ENCODE assay signal across 8 cellular contexts in the genomic region with DNA sequence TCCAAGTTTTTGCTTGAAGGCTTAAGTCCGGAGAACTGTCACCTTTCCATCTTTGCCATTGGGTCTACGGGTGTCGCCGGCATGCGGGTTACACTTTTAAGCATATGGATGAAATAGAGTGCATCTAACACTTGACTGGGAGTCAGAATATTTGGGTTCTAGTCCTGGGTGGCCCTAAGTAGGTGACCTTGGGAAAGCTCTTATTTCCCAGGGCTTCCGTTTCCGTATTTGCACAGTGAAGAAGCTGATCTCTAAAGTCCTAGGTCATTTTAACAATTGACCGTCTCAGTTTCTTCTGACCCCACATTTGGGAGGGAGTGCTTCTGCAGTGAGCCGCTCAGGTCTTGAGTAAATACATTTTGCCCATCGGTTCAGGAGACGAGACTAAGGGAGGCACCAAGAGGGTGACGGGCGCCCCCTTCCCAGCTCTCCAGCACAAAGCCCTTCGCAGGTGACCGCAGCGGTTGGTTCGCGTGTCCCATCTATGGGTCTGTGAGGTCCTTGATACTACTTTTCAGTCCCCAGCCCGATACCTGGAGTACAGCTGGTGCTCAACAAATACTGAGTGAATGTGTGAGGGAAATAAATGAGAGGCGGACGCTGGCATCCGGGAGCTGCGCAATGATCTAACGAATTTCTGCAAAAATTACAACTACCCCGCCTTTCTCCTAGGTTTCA. TPM values are rescaled to one million over a fixed set of nuclear protein-coding genes. Genes with fewer than 3 reads are reported as not detected.
A peak's percentile ranks its signal among the peaks of the same experiment; 100 is the strongest.
DNase-seq lines count a peak whose midpoint lies in the region; ATAC-seq and TF ChIP-seq lines count a peak whose summit lies in the region.

No MANE protein-coding gene starts in this region.

- H3K4me3 ChIP-seq in lung: peak overlapping the region; percentile 70

- peak overlapping the region; percentile 89 to 95 for H3K27ac ChIP-seq in lung (ENCODE audit: low read depth in 1 of 2, low read length in 1 of 2)

- no peaks in the 10 kb centered on the region for H3K36me3 ChIP-seq in lung (ENCODE audit: control insufficient read depth in 2 of 2, insufficient read depth in 2 of 2, low read length in 2 of 2)

- peaks cover 39% of the 10 kb centered on the region for H3K4me1 Mint-ChIP-seq in HFFc6 (ENCODE audit: low read depth)

- H3K27me3 Mint-ChIP-seq in HFFc6 (ENCODE audit: insufficient read depth): no peaks in the 10 kb centered on the region; the same call in 1 of the 2 replicates

- H3K36me3 Mint-ChIP-seq in HFFc6 (ENCODE audit: low read depth): no peaks in the 10 kb centered on the region

- H3K27me3 ChIP-seq in lung (ENCODE audit: control insufficient read depth, insufficient read depth): no peaks in the 10 kb centered on the region

- no peaks in the 10 kb centered on the region for H3K9me3 ChIP-seq in lung (ENCODE audit: control insufficient read depth in 2 of 2, insufficient read depth in 1 of 2, low read length in 1 of 2)

- peak; percentile 52 for TF ChIP-seq CTCF in HFFc6 (IDR thresholded peaks at IDR 0.05)
- TF ChIP-seq CTCF in lung (IDR thresholded peaks at IDR 0.05; ENCODE audit: control extremely low read depth, extremely low read depth): no peak

- no peak for ATAC-seq in lung (ENCODE audit: insufficient read depth, low FRiP score)

- 6% methylated on average over 25 of the region's 25 CpGs for WGBS in lung, 2 donors

- peak; percentile 30 for DNase-seq in NCI-H1694 treated with DMSO at 0.1 percent for 48 hours (lab: John Stamatoyannopoulos, UW)
- no peak for DNase-seq in NCI-H1694 (lab: John Stamatoyannopoulos, UW)
- no peak for DNase-seq in HFFc6
- DNase-seq in NCI-H1092 treated with DMSO at 0.1 percent for 48 hours (lab: John Stamatoyannopoulos, UW): peak; percentile 78
- peak; percentile 45 for DNase-seq in activated CD4-positive, alpha-beta T cell treated with anti-CD3 and anti-CD28 coated beads for 48 hours
- DNase-seq in ecto neural progenitor cell (ENCODE audit: low spot score): peak; percentile 63
- DNase-seq in lung (ENCODE audit: low spot score): peak; percentile 32
- DNase-seq in stimulated activated CD4-positive, alpha-beta T cell treated with anti-CD3 and anti-CD28 coated beads, TNF-alpha, amount 100 ng/mL, for 4 hours (ENCODE audit: low read depth in 3 of 3): peak in 2 of 3 experiments; percentile 15

- no peaks in the 10 kb centered on the region for H3K9me3 Mint-ChIP-seq in HFFc6

- H3K27ac Mint-ChIP-seq in HFFc6: peak overlapping the region; percentile 88

- H3K4me3 Mint-ChIP-seq in HFFc6: peak overlapping the region; percentile 98

- peaks cover 2 to 6% of the 10 kb centered on the region in 2 donors for H3K4me1 ChIP-seq in lung (ENCODE audit: control insufficient read depth in 2 of 2, insufficient read depth in 2 of 2, low read length in 2 of 2)

RNA-seq across cellular contexts. Expression of a gene that starts 0.6 kb away (rescaled TPM):
- total RNA-seq in HFFc6 (2021; fragmentation: NEBNext Ultra II Directional; extraction: Animal tissue kit (Norgen Biotek cat#: 25700)): 1 to 10 TPM; 7.2 to 9.8 (median 8.9) TPM
- total RNA-seq in lung: 10 to 100 TPM; 13.3 to 14.7 TPM
- polyA plus RNA-seq in lung: 1 to 10 TPM; 3.1 to 5.9 TPM

RNA-seq across cellular contexts. Expression of a gene that starts 34.0 kb away (rescaled TPM):
- total RNA-seq in HFFc6 (2021; fragmentation: NEBNext Ultra II Directional; extraction: Animal tissue kit (Norgen Biotek cat#: 25700)): 100 to 1,000 TPM; 132 to 194 (median 161) TPM
- total RNA-seq in lung: 10 to 100 TPM; 31.6 to 71.1 TPM
- polyA plus RNA-seq in lung: 100 to 1,000 TPM; 129 to 130 TPM

Comparison
In these comparisons a context has a peak if more than half of its experiments do, and no peak if none do; other contexts are left out.
1. DNase-seq: peak in NCI-H1694 treated with DMSO at 0.1 percent for 48 hours (single experiment), NCI-H1092 treated with DMSO at 0.1 percent for 48 hours (single experiment), activated CD4-positive, alpha-beta T cell treated with anti-CD3 and anti-CD28 coated beads for 48 hours (single experiment), ecto neural progenitor cell (single experiment), lung (single experiment) and stimulated activated CD4-positive, alpha-beta T cell treated with anti-CD3 and anti-CD28 coated beads, TNF-alpha, amount 100 ng/mL, for 4 hours (2 of 3); none in NCI-H1694 (single experiment) and HFFc6 (single experiment).